ENCODE assay signal across 8 cellular contexts in genomic region chr2:70140978-70141753, GRCh38. TPM values are rescaled to one million over a fixed set of nuclear protein-coding genes. Genes with fewer than 3 reads are reported as not detected.
DNase-seq lines count a peak whose midpoint lies in the region; ATAC-seq and TF ChIP-seq lines count a peak whose summit lies in the region.

No MANE protein-coding gene starts in this region.

- TF ChIP-seq RAD21 in liver (IDR thresholded peaks at IDR 0.05): peak; percentile 20 to 26

- no peaks in the 10 kb centered on the region for H3K9me3 ChIP-seq in liver (ENCODE audit: control insufficient read depth in 4 of 4, low read length in 3 of 4)

- peaks cover 0 to 16% (median 8%) of the 10 kb centered on the region in 4 donors for H3K4me1 ChIP-seq in liver (ENCODE audit: control insufficient read depth in 4 of 4, insufficient read depth in 4 of 4, low read length in 3 of 4)

- H3K4me3 ChIP-seq in GM08714 (ENCODE audit: low read length) (peak overlapping the region; percentile 76; the same call in 1 of the 2 replicates), liver (ENCODE audit: low read depth in 1 of 3, low read length in 3 of 3) (peak overlapping the region in 1 of 3 donors; percentile 53)

- H3K27me3 ChIP-seq in liver (ENCODE audit: control insufficient read depth in 4 of 4, insufficient read depth in 4 of 4, low read length in 3 of 4): no peaks in the 10 kb centered on the region

- ATAC-seq in GM21737 (IDR thresholded peaks at IDR 0.05; ENCODE audit: unreplicated experiment) (peak; percentile 29), GM19324 (IDR thresholded peaks at IDR 0.05; ENCODE audit: low FRiP score, unreplicated experiment) (no peak)

- peak; percentile 25 for DNase-seq in M059J (ENCODE audit: low read depth)
- peak; percentile 39 for DNase-seq in T-helper 9 cell
- peak; percentile 77 for DNase-seq in stimulated activated CD8-positive, alpha-beta memory T cell treated with anti-CD3 and anti-CD28 coated beads, Interleukin-4, amount 100 ng/mL, for 48 hours

- H3K36me3 ChIP-seq in liver (ENCODE audit: control insufficient read depth in 4 of 4, insufficient read depth in 3 of 4, low read depth in 1 of 4, low read length in 3 of 4): no peaks in the 10 kb centered on the region

- TF ChIP-seq CTCF in liver (IDR thresholded peaks at IDR 0.05; ENCODE audit: low read depth, low read length, missing input control): peak; percentile 33

- H3K9ac ChIP-seq in liver (ENCODE audit: low read depth in 1 of 2, low read length in 2 of 2): peak overlapping the region; percentile 96 to 100

- peak overlapping the region; percentile 100 for H3K27ac ChIP-seq in cingulate gyrus (ENCODE audit: low read depth, low read length)
- H3K27ac ChIP-seq in liver (ENCODE audit: low read depth in 1 of 2, low read length in 2 of 2): peak overlapping the region; percentile 100

- 48% methylated on average over 14 of the region's 14 CpGs for WGBS in liver

TF ChIP-seq in liver, 16 proteins besides CTCF, POLR2A, EP300 and RAD21:
- TF ChIP-seq ATF3 (IDR thresholded peaks at IDR 0.05): peak; percentile 18
- TF ChIP-seq JUND (IDR thresholded peaks at IDR 0.05): peak in 1 of 2 donors; percentile 60
- TF ChIP-seq SP1 (IDR thresholded peaks at IDR 0.05): peak; percentile 65
- peak; percentile 76 for TF ChIP-seq TAF1 (conservative IDR thresholded peaks at IDR 0.05)
- TF ChIP-seq FOXA2 (IDR thresholded peaks at IDR 0.05): no peak
- peak in 1 of 2 donors; percentile 27 for TF ChIP-seq GABPA (IDR thresholded peaks at IDR 0.05 in 1 of 2, conservative IDR thresholded peaks at IDR 0.05 in 1 of 2)
- TF ChIP-seq FOXA1 (IDR thresholded peaks at IDR 0.05): no peak
- TF ChIP-seq ZBTB33 (IDR thresholded peaks at IDR 0.05): no peak
- TF ChIP-seq MAX (IDR thresholded peaks at IDR 0.05): no peak
- TF ChIP-seq HNF4G (IDR thresholded peaks at IDR 0.05): no peak
- TF ChIP-seq REST (IDR thresholded peaks at IDR 0.05): peak; percentile 81
- TF ChIP-seq RXRA (IDR thresholded peaks at IDR 0.05): peak; percentile 62 to 72
- TF ChIP-seq YY1 (IDR thresholded peaks at IDR 0.05): peak; percentile 82
- peak; percentile 10 for TF ChIP-seq NR2F2 (IDR thresholded peaks at IDR 0.05)
- peak; percentile 34 to 47 for TF ChIP-seq HNF4A (conservative IDR thresholded peaks at IDR 0.05)
- no peak for TF ChIP-seq EGR1 (IDR thresholded peaks at IDR 0.05; ENCODE audit: low read depth in 2 of 2)

RNA-seq across cellular contexts. Expression of gene C2orf42, which starts 49.7 kb away (rescaled TPM):
- total RNA-seq in M059J (2014; rRNA removed; shearing (Covaris generic)): 10.5 and 12.5 TPM in 2 replicates
- 10 to 100 TPM; 18.5 to 20.6 TPM for total RNA-seq in liver
- polyA plus RNA-seq in liver: 1 to 10 TPM; 8.1 to 8.8 TPM

RNA-seq across cellular contexts. Expression of gene PCBP1, which starts 53.9 kb away (rescaled TPM):
- 24.5 and 37.7 TPM in 2 replicates for total RNA-seq in M059J (2014; rRNA removed; shearing (Covaris generic))
- total RNA-seq in liver: 10 to 100 TPM; 64.0 to 87.9 TPM
- 100 to 1,000 TPM in 1 of 2 donors, 10 to 100 TPM in 1; 88.0 to 202 TPM for polyA plus RNA-seq in liver

Comparison
In these comparisons a context has a peak if more than half of its experiments do, and no peak if none do; other contexts are left out.
1. DNase-seq: peak in every context shown above with its lines; median percentile 77 in stimulated activated CD8-positive, alpha-beta memory T cell treated with anti-CD3 and anti-CD28 coated beads, Interleukin-4, amount 100 ng/mL, for 48 hours; 39 in T-helper 9 cell; 25 in M059J.